Comparison of ENCODE assay signal across 29 cellular contexts in the genomic region with DNA sequence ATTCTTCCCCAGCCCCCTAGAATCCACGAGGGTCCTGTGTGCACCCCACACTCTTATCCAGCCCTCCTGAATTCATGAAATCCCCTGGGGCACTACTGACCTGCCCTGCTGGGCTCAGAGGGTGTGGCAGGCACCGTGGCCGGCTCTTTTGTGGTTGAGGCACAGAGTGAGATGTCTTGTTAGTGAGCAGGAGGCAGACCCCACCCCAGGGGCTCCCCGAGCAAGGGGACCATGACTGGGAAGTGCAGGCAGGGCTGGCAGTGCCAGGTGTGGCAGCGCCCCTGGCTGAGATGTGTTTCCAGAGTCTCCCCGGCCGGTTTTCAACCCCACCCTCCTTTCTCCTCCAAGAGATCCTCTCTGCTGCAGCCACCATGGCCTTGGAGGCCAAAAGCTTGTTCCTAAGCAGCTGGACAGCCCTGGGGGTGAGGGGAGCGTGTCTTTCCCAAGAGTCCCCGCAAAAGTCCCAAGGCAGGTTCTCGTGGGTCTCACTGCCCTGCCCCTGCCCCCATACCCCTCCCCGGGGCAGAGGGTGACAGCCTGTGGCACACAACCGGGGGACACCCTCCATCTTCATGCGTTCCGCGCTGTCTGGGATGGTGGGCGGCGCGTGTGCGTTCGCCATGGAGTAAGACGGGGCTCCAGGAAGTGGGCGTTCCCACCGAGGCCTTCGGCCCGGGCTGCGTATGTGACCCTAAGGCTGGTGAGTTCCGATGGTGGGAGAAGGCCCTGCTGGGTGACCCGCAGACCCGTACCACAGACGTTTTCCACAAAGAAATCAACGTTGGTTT.
"Had no signal": no experiment of that assay in that cellular context is flagged by ENCODE, and none has a peak within 500 bp of the region (broad histone marks: within the 10 kb centered on the region; RNA-seq: fewer than 3 reads in every experiment).

No MANE protein-coding gene starts in this region.

- H3K27me3 Mint-ChIP-seq: activated CD4-positive, alpha-beta memory T cell treated with anti-CD3 and anti-CD28 coated beads, Interleukin-2, amount 10 ng/mL, durations not matched to agents 7 days and 5 days; activated naive CD4-positive, alpha-beta T cell treated with anti-CD3 and anti-CD28 coated beads, Interleukin-2, amount 50 U/mL, for 24 hours; brain had no signal

- H3K4me3 Mint-ChIP-seq: activated CD4-positive, alpha-beta memory T cell treated with anti-CD3 and anti-CD28 coated beads, Interleukin-2, amount 10 ng/mL, durations not matched to agents 7 days and 5 days; activated naive CD4-positive, alpha-beta T cell treated with anti-CD3 and anti-CD28 coated beads, Interleukin-2, amount 50 U/mL, for 24 hours; activated T-cell treated with anti-CD3 and anti-CD28 coated beads, Interleukin-2, amount 50 U/mL, for 24 hours; brain had no signal

- H3K9me3 Mint-ChIP-seq: activated CD4-positive, alpha-beta memory T cell treated with anti-CD3 and anti-CD28 coated beads, Interleukin-2, amount 10 ng/mL, durations not matched to agents 7 days and 5 days; activated naive CD4-positive, alpha-beta T cell treated with anti-CD3 and anti-CD28 coated beads, Interleukin-2, amount 50 U/mL, for 24 hours; activated T-cell treated with anti-CD3 and anti-CD28 coated beads, Interleukin-2, amount 50 U/mL, for 24 hours; activated T-helper 2 cell treated with anti-CD3 and anti-CD28 coated beads, Interferon-gamma antibody, Interleukin-2, Interleukin-4, amounts not matched to agents 10 μg/mL and 5 μg/mL and 100 μg/mL, durations not matched to agents 14 hours and 24 hours and 36 hours; brain had no signal

- DNase-seq: activated CD4-positive, alpha-beta memory T cell treated with anti-CD3 and anti-CD28 coated beads, Interleukin-2, amount 10 ng/mL, durations not matched to agents 7 days and 5 days; activated CD4-positive, alpha-beta T cell treated with anti-CD3 and anti-CD28 coated beads for 1 hour; activated CD4-positive, alpha-beta T cell treated with anti-CD3 and anti-CD28 coated beads for 48 hours; activated CD4-positive, CD25-positive, alpha-beta regulatory T cell; activated gamma-delta T cell; activated naive CD4-positive, alpha-beta T cell treated with Interleukin-2 at 50 U/mL for 16 hours; activated T-cell treated with anti-CD3 and anti-CD28 coated beads, Interleukin-2, amount 50 U/mL, for 24 hours; anterior cingulate cortex; caudate nucleus; Kasumi-1; KG1; MG63; MV-4-11; NCI-H1092; NCI-H1436 treated with DMSO at 0.1 percent for 48 hours; NCI-H1694 treated with DMSO at 0.1 percent for 48 hours; NCI-H2029; NCI-H345; NCI-H524 treated with DMSO at 0.1 percent for 48 hours; NK-92 treated with Interleukin-12 subunit alpha and Interleukin-12 subunit beta, amount 100 ng/mL, for 24 hours; PC-3; Peyer's patch; RPMI8226; T1000; WERI-Rb-1 had no signal

- H3K36me3 Mint-ChIP-seq: activated naive CD4-positive, alpha-beta T cell treated with anti-CD3 and anti-CD28 coated beads, Interleukin-2, amount 50 U/mL, for 24 hours; brain had no signal

- H3K4me3 ChIP-seq: MG63, Peyer's patch, SK-N-MC had no signal

- ATAC-seq: PC-3 had no signal

- H3K36me3 ChIP-seq: MG63, Peyer's patch, WERI-Rb-1 had no signal

- H3K4me1 ChIP-seq: Peyer's patch had no signal

- H3K4me1 Mint-ChIP-seq: activated CD4-positive, alpha-beta memory T cell treated with anti-CD3 and anti-CD28 coated beads, Interleukin-2, amount 10 ng/mL, durations not matched to agents 7 days and 5 days; activated naive CD4-positive, alpha-beta T cell treated with anti-CD3 and anti-CD28 coated beads, Interleukin-2, amount 50 U/mL, for 24 hours; brain had no signal

- H3K27ac Mint-ChIP-seq: activated CD4-positive, alpha-beta memory T cell treated with anti-CD3 and anti-CD28 coated beads, Interleukin-2, amount 10 ng/mL, durations not matched to agents 7 days and 5 days; activated naive CD4-positive, alpha-beta T cell treated with anti-CD3 and anti-CD28 coated beads, Interleukin-2, amount 50 U/mL, for 24 hours; activated T-cell treated with anti-CD3 and anti-CD28 coated beads, Interleukin-2, amount 50 U/mL, for 24 hours; activated T-helper 2 cell treated with anti-CD3 and anti-CD28 coated beads, Interferon-gamma antibody, Interleukin-2, Interleukin-4, amounts not matched to agents 10 μg/mL and 5 μg/mL and 100 μg/mL, durations not matched to agents 14 hours and 24 hours and 36 hours; brain had no signal

- H3K9me3 ChIP-seq: MG63, Peyer's patch had no signal

- H3K27ac ChIP-seq: Peyer's patch, SK-N-MC, WERI-Rb-1 had no signal

- H3K27me3 ChIP-seq: Peyer's patch had no signal
